Comparison of ENCODE assay signal across 21 cellular contexts in genomic region chr10:91010952-91011351, GRCh38.
A peak's percentile ranks its signal among the peaks of the same experiment; 100 is the strongest.
DNase-seq lines count a peak whose midpoint lies in the region; ATAC-seq, FAIRE-seq and TF ChIP-seq lines count a peak whose summit lies in the region.
"Had no signal": no experiment of that assay in that cellular context is flagged by ENCODE, and none has a peak within 500 bp of the region (broad histone marks: within the 10 kb centered on the region; RNA-seq: fewer than 3 reads in every experiment).

No MANE protein-coding gene starts in this region.

- TF ChIP-seq EP300 in A549 (IDR thresholded peaks at IDR 0.05) = no peak

- H3K36me3 Mint-ChIP-seq in HFFc6 (ENCODE audit: low read depth) = no peaks in the 10 kb centered on the region

- H3K9me3 ChIP-seq in A549 (no peaks in the 10 kb centered on the region), RWPE2 (ENCODE audit: severe bottlenecking) (no peaks in the 10 kb centered on the region), esophagus squamous epithelium (no peaks in the 10 kb centered on the region)
- H3K9me3 ChIP-seq: BLaER1 treated with 17β-estradiol and CSF1 and Interleukin-3, amounts not matched to agents 10 nM and 100 nM; MG63; SJSA1 had no signal

- TF ChIP-seq POLR2A in A549 (IDR thresholded peaks at IDR 0.05; ENCODE audit: low read length) = no peak
- TF ChIP-seq POLR2A in esophagus squamous epithelium (IDR thresholded peaks at IDR 0.05) = no peak

- H3K9me3 Mint-ChIP-seq in HFFc6 = no peaks in the 10 kb centered on the region

- no peak overlapping the region for H3K4me2 ChIP-seq in A549
- H3K4me2 ChIP-seq: PC-9 had no signal

- 35% methylated on average over 3 of the region's 3 CpGs for WGBS in A549 (ENCODE audit: missing lambda C conversion rate)
- WGBS in esophagus squamous epithelium, 2 donors = 64 to 67% methylated on average over 3 of the region's 3 CpGs

- CTCF ChIA-PET in A549 (lab: Yijun Ruan, JAX) = interaction anchor here (1.0 to 2.3 kb wide), 5 partner anchors 9 to 99 kb away, joined by 3 to 12 read pairs (median 4); no protein-coding TSS in a partner anchor

- H3K27me3 Mint-ChIP-seq in HFFc6 (ENCODE audit: insufficient read depth) = no peaks in the 10 kb centered on the region; the same call in 1 of the 2 replicates

- peaks cover 37% of the 10 kb centered on the region for H3K4me1 Mint-ChIP-seq in HFFc6 (ENCODE audit: low read depth)

- no peak overlapping the region for H3K27ac Mint-ChIP-seq in HFFc6

- H3K27ac ChIP-seq in A549 (no peak overlapping the region), RWPE2 (ENCODE audit: poor library complexity, severe bottlenecking) (no peak overlapping the region), esophagus squamous epithelium (no peak overlapping the region)
- H3K27ac ChIP-seq: BLaER1 treated with 17β-estradiol and CSF1 and Interleukin-3, amounts not matched to agents 10 nM and 100 nM; PC-9; SJSA1 had no signal

- TF ChIP-seq RAD21 in A549 (conservative IDR thresholded peaks at IDR 0.05 in 1 of 2, IDR thresholded peaks at IDR 0.05 in 1 of 2) = no peak

- H3K4me3 ChIP-seq in A549 = no peak overlapping the region
- H3K4me3 ChIP-seq in RWPE2 (ENCODE audit: severe bottlenecking) = no peak overlapping the region
- H3K4me3 ChIP-seq in fibroblast of villous mesenchyme (ENCODE audit: low read depth, low read length) = no peak overlapping the region
- no peak overlapping the region for H3K4me3 ChIP-seq in esophagus squamous epithelium
- H3K4me3 ChIP-seq: BLaER1 treated with 17β-estradiol and CSF1 and Interleukin-3, amounts not matched to agents 10 nM and 100 nM; GM12878; MG63; PC-9; SJSA1 had no signal

- no peak; a peak in 1 of 6 replicates for ATAC-seq in A549
- ATAC-seq in RWPE2 (ENCODE audit: low read depth) = peak; percentile 55; the same call in 1 of the 3 replicates
- ATAC-seq: GM12878 had no signal

- no peak for DNase-seq in A549 (ENCODE audit: low read depth in 1 of 2, low spot score in 1 of 2)
- peak; percentile 26 for DNase-seq in HFFc6
- DNase-seq in RWPE2 (ENCODE audit: low spot score) = no peak
- peak; percentile 13 for DNase-seq in fibroblast of villous mesenchyme (ENCODE audit: low read depth)
- no peak for DNase-seq in esophagus squamous epithelium (lab: John Stamatoyannopoulos, UW)
- no peak for DNase-seq in activated gamma-delta T cell (lab: John Stamatoyannopoulos, UW)
- no peak for DNase-seq in AG20443 (ENCODE audit: low spot score)
- DNase-seq in Ammon's horn (ENCODE audit: low spot score) = no peak
- DNase-seq: COR-L47, DMS 273 treated with DMSO at 0.1 percent for 48 hours, MG63, NCI-H1048, NCI-H1436 treated with DMSO at 0.1 percent for 48 hours, NCI-H2029, NCI-H345, NCI-H524 treated with DMSO at 0.1 percent for 48 hours, PC-9 had no signal

- H3K27me3 ChIP-seq in RWPE2 (ENCODE audit: insufficient read depth, poor library complexity, severe bottlenecking) = no peaks in the 10 kb centered on the region
- H3K27me3 ChIP-seq in esophagus squamous epithelium = no peaks in the 10 kb centered on the region
- H3K27me3 ChIP-seq: BLaER1 treated with 17β-estradiol and CSF1 and Interleukin-3, amounts not matched to agents 10 nM and 100 nM; SJSA1 had no signal

- TF ChIP-seq CTCF in A549 (IDR thresholded peaks at IDR 0.05) (no peak), HFFc6 (IDR thresholded peaks at IDR 0.05) (no peak), RWPE2 (IDR thresholded peaks at IDR 0.05; ENCODE audit: poor library complexity, severe bottlenecking) (no peak), fibroblast of villous mesenchyme (IDR thresholded peaks at IDR 0.05; ENCODE audit: insufficient read depth, low read depth, low read length) (no peak), esophagus squamous epithelium (IDR thresholded peaks at IDR 0.05) (no peak)

- no peaks in the 10 kb centered on the region for H3K36me3 ChIP-seq in RWPE2 (ENCODE audit: low read depth)
- H3K36me3 ChIP-seq in esophagus squamous epithelium = no peaks in the 10 kb centered on the region
- H3K36me3 ChIP-seq: BLaER1 treated with 17β-estradiol and CSF1 and Interleukin-3, amounts not matched to agents 10 nM and 100 nM; MG63; SJSA1 had no signal

- H3K4me1 ChIP-seq in A549 (peaks cover 11% of the 10 kb centered on the region), RWPE2 (ENCODE audit: insufficient read depth, poor library complexity, severe bottlenecking) (no peaks in the 10 kb centered on the region), esophagus squamous epithelium (peaks cover 0 to 4% (median 0%) of the 10 kb centered on the region in 3 donors)

- H3K4me3 Mint-ChIP-seq in HFFc6 = no peak overlapping the region

- intact Hi-C loops in esophagus squamous epithelium (cut with DNase I) = no loop called here

- POLR2A ChIA-PET in A549 (lab: Yijun Ruan, JAX) = no interaction called here

- FAIRE-seq in A549 (lab: Jason Lieb, UNC) = peak; percentile 46
- FAIRE-seq: GM12878, GM19239 had no signal

TF ChIP-seq in A549, 52 proteins besides CTCF, POLR2A, EP300 and RAD21:
- TF ChIP-seq EHMT2 (IDR thresholded peaks at IDR 0.05; ENCODE audit: low read depth) = no peak
- TF ChIP-seq MAFK (IDR thresholded peaks at IDR 0.05; ENCODE audit: partially characterized antibody) = peak; percentile 80

Comparison
In these comparisons a context has a peak if more than half of its experiments do, and no peak if none do; other contexts are left out.
1. DNase-seq: peak in HFFc6 (single experiment) and fibroblast of villous mesenchyme (single experiment); none in A549 (0 of 2), RWPE2 (single experiment), esophagus squamous epithelium (single experiment), activated gamma-delta T cell (single experiment), AG20443 (single experiment) and Ammon's horn (single experiment).